ENCODE assay signal across 1 cellular context in the genomic region with DNA sequence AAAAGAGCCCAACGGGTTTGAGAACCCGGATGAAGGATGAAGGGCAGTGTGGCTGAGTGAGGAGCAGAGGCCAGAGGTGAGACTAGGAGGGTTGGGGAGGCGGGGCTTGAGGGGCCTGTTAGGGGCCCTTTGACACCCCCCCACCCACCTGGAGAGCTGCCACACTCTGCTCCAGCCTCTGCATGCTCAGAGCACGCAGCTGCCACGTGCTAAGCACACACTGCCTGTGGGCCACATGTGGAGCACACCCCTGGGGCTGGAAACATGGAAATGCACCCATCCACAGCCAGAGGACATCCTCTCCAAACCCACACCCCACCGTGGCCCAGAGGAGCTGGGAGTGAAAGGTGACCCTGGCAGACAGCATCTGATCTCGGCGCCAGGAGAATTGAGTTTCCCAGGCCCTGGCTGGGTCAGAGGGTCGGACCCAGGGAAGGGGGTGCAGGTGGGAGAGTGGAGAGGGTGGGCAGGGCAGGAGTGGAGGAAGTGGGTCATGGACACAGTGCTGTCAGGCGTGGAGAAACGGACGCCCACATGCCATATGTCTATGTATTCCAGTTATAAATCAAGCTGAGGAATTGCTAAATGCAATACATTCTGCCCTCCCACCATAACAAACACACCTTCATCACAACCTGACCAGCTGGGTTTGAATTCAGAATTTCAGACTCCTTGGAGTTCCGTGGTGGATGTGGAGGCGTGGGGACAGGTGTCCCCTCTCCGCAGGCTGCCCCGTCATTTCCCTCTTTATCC.
TF ChIP-seq lines count a peak whose summit lies in the region.

No MANE protein-coding gene starts in this region.

TF ChIP-seq in H1, 55 proteins besides CTCF, POLR2A, EP300 and RAD21:
- no peak for TF ChIP-seq KDM4A (IDR thresholded peaks at IDR 0.05; ENCODE audit: low read depth, low read length, severe bottlenecking)
- no peak for TF ChIP-seq POU5F1 (IDR thresholded peaks at IDR 0.05; ENCODE audit: low read depth, low read length)
- TF ChIP-seq, protein P1, sequence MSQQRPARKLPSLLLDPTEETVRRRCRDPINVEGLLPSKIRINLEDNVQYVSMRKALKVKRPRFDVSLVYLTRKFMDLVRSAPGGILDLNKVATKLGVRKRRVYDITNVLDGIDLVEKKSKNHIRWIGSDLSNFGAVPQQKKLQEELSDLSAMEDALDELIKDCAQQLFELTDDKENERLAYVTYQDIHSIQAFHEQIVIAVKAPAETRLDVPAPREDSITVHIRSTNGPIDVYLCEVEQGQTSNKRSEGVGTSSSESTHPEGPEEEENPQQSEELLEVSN (IDR thresholded peaks at IDR 0.05): no peak
- TF ChIP-seq HDAC2 (IDR thresholded peaks at IDR 0.05; ENCODE audit: borderline replicate concordance in 1 of 2, low read depth in 2 of 2, low read length in 2 of 2): no peak
- no peak for TF ChIP-seq CHD2 (IDR thresholded peaks at IDR 0.05; ENCODE audit: low read length)
